Comparison of ENCODE assay signal across 27 cellular contexts in the genomic region with DNA sequence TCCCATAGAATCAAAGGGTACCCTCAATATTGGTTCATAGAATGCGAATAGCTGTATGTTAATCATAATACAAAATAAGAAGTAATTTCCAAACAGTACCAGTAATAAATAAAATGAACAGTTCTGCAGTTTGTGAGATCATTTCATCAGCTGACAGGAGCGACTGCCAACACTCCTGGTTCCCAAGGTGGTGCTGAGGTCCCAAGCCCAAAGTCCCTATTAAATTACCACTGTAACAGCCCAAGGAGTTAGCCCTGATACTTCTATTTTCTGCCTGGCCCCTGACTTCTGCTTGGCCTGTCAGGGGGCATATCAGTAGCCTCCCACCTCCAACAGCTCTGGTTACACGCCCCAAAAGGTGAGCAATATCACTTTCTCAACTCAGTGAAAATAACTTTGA.
"Had no signal": no experiment of that assay in that cellular context is flagged by ENCODE, and none has a peak within 500 bp of the region (broad histone marks: within the 10 kb centered on the region; RNA-seq: fewer than 3 reads in every experiment).

No MANE protein-coding gene starts in this region.

- H3K27me3 Mint-ChIP-seq: activated CD4-positive, alpha-beta memory T cell treated with anti-CD3 and anti-CD28 coated beads, Interleukin-2, amount 10 ng/mL, durations not matched to agents 7 days and 5 days; activated CD4-positive, alpha-beta T cell treated with anti-CD3 and anti-CD28 coated beads, Interleukin-2, amount 10 ng/mL, durations not matched to agents 7 days and 5 days; activated T-helper 17 cell treated with anti-CD3 and anti-CD28 coated beads, Interleukin-2, amount 50 U/mL, for 72 hours had no signal

- H3K27ac ChIP-seq: esophagus muscularis mucosa, foreskin keratinocyte, spleen, uterus had no signal

- H3K4me1 ChIP-seq: foreskin keratinocyte, uterus had no signal

- H3K9me3 ChIP-seq: esophagus muscularis mucosa, heart right ventricle, left ventricle myocardium inferior, spleen, thoracic aorta, uterus had no signal

- H3K36me3 ChIP-seq: esophagus muscularis mucosa, heart right ventricle, thoracic aorta, uterus had no signal

- DNase-seq: activated CD4-positive, alpha-beta memory T cell treated with anti-CD3 and anti-CD28 coated beads, Interleukin-2, amount 10 ng/mL, durations not matched to agents 7 days and 5 days; activated CD4-positive, alpha-beta T cell treated with anti-CD3 and anti-CD28 coated beads for 1 hour; activated CD4-positive, alpha-beta T cell treated with anti-CD3 and anti-CD28 coated beads, Interleukin-2, amount 10 ng/mL, durations not matched to agents 7 days and 5 days; activated gamma-delta T cell treated with Interleukin-2 at 50 U/mL for 16 hours; activated naive CD4-positive, alpha-beta T cell treated with anti-CD3 and anti-CD28 coated beads, Interleukin-2, amount 50 U/mL, for 16 hours; activated T-cell treated with anti-CD3 and anti-CD28 coated beads, Interleukin-2, amount 50 U/mL, for 4 hours; amniotic stem cell; central memory CD4-positive, alpha-beta T cell; foreskin keratinocyte; heart right ventricle; kidney glomerular epithelial cell; left ventricle myocardium inferior; mammary epithelial cell; posterior cingulate gyrus; retina; spleen; stimulated activated CD4-positive, alpha-beta T cell treated with anti-CD3 and anti-CD28 coated beads, Interleukin-2, amount 100 ng/mL, for 48 hours; stimulated activated naive CD4-positive, alpha-beta T cell treated with Interleukin-2 at 50 U/mL for 16 hours; T1000; trophoblast cell; uterus had no signal

- H3K4me3 Mint-ChIP-seq: activated CD4-positive, alpha-beta memory T cell treated with anti-CD3 and anti-CD28 coated beads, Interleukin-2, amount 10 ng/mL, durations not matched to agents 7 days and 5 days; activated CD4-positive, alpha-beta T cell treated with anti-CD3 and anti-CD28 coated beads, Interleukin-2, amount 10 ng/mL, durations not matched to agents 7 days and 5 days; activated T-cell treated with anti-CD3 and anti-CD28 coated beads, Interleukin-2, amount 50 U/mL, for 4 hours; activated T-helper 17 cell treated with anti-CD3 and anti-CD28 coated beads, Interleukin-2, amount 50 U/mL, for 72 hours; nephron; T-helper 1 cell treated with Interleukin-12 subunit alpha and Interleukin-12 subunit beta and Interleukin-4 antibody, amounts not matched to agents 30 μg/mL and 1 μg/mL, for 36 hours had no signal

- H3K4me3 ChIP-seq: esophagus muscularis mucosa, heart right ventricle, left ventricle myocardium inferior, spleen, thoracic aorta, uterus had no signal

- H3K27me3 ChIP-seq: esophagus muscularis mucosa, foreskin keratinocyte, heart right ventricle, spleen, uterus had no signal

- H3K9me3 Mint-ChIP-seq: activated CD4-positive, alpha-beta memory T cell treated with anti-CD3 and anti-CD28 coated beads, Interleukin-2, amount 10 ng/mL, durations not matched to agents 7 days and 5 days; activated CD4-positive, alpha-beta T cell treated with anti-CD3 and anti-CD28 coated beads, Interleukin-2, amount 10 ng/mL, durations not matched to agents 7 days and 5 days; activated T-cell treated with anti-CD3 and anti-CD28 coated beads, Interleukin-2, amount 50 U/mL, for 4 hours; activated T-helper 17 cell treated with anti-CD3 and anti-CD28 coated beads, Interleukin-2, amount 50 U/mL, for 72 hours; nephron; T-helper 1 cell treated with Interleukin-12 subunit alpha and Interleukin-12 subunit beta and Interleukin-4 antibody, amounts not matched to agents 30 μg/mL and 1 μg/mL, for 36 hours had no signal

- FAIRE-seq: astrocyte had no signal

- H3K27ac Mint-ChIP-seq: activated CD4-positive, alpha-beta memory T cell treated with anti-CD3 and anti-CD28 coated beads, Interleukin-2, amount 10 ng/mL, durations not matched to agents 7 days and 5 days; activated CD4-positive, alpha-beta T cell treated with anti-CD3 and anti-CD28 coated beads, Interleukin-2, amount 10 ng/mL, durations not matched to agents 7 days and 5 days; nephron; T-helper 1 cell treated with Interleukin-12 subunit alpha and Interleukin-12 subunit beta and Interleukin-4 antibody, amounts not matched to agents 30 μg/mL and 1 μg/mL, for 36 hours had no signal

- ATAC-seq: activated T-cell treated with anti-CD3 and anti-CD28 coated beads, Interleukin-2, amount 50 U/mL, for 4 hours; activated T-helper 17 cell treated with anti-CD3 and anti-CD28 coated beads, Interleukin-2, amount 50 U/mL, for 72 hours; foreskin keratinocyte; heart right ventricle had no signal
